In genomic region chr1:223747838-223748335, GRCh38 we compare ENCODE assay signal across 8 cellular contexts. TPM values are rescaled to one million over a fixed set of nuclear protein-coding genes. Genes with fewer than 3 reads are reported as not detected.
A peak's percentile ranks its signal among the peaks of the same experiment; 100 is the strongest.
DNase-seq lines count a peak whose midpoint lies in the region; ATAC-seq and TF ChIP-seq lines count a peak whose summit lies in the region.

No MANE protein-coding gene starts in this region.

- TF ChIP-seq RAD21 in SK-N-SH (IDR thresholded peaks at IDR 0.05; ENCODE audit: low read length) = no peak

- no peak for TF ChIP-seq EP300 in SK-N-SH (IDR thresholded peaks at IDR 0.05; ENCODE audit: borderline replicate concordance in 1 of 2, low read depth in 1 of 2, low read length in 1 of 2)

- CTCF ChIA-PET in SK-N-SH (lab: Yijun Ruan, JAX) = interaction anchor here (1.8 to 11.0 kb wide), 11 partner anchors 9 to 55 kb away, joined by 8 to 110 read pairs (median 29); partner anchors contain the start of gene CAPN2

- intact Hi-C loops in sciatic nerve (cut with DNase I) = loop anchor here (2.0 kb wide), 1 partner anchor 35 kb away; the partner anchor contains the start of gene CAPN2

- TF ChIP-seq CTCF in GM12865 (IDR thresholded peaks at IDR 0.05; ENCODE audit: insufficient read depth, low read depth, low read length, missing control alignments) = no peak
- no peak for TF ChIP-seq CTCF in SK-N-SH (IDR thresholded peaks at IDR 0.05)
- TF ChIP-seq CTCF in fibroblast of the aortic adventitia (IDR thresholded peaks at IDR 0.05; ENCODE audit: insufficient read depth, low read length) = no peak

- H3K27ac ChIP-seq in SK-N-SH (ENCODE audit: low read depth in 2 of 2, low read length in 1 of 2) = peak overlapping the region in 1 of 2 experiments; percentile 55; a peak in 2 of 4 replicates

- peaks cover 8 to 14% of the 10 kb centered on the region in 2 experiments; a peak in 2 of 4 replicates for H3K4me1 ChIP-seq in SK-N-SH (ENCODE audit: control insufficient read depth in 1 of 2, insufficient read depth in 2 of 2, low read depth in 1 of 2, low read length in 1 of 2)

- H3K79me2 ChIP-seq in SK-N-SH (ENCODE audit: insufficient read depth) = peaks cover 32% of the 10 kb centered on the region

- DNase-seq in GM12865 (ENCODE audit: low read depth) (peak; percentile 39), SK-N-SH (no peak), fibroblast of the aortic adventitia (ENCODE audit: low read depth) (peak; percentile 60), sciatic nerve (ENCODE audit: low spot score) (no peak), DMS79 (lab: John Stamatoyannopoulos, UW) (no peak), SW 1271 (lab: John Stamatoyannopoulos, UW) (no peak)

- no peaks in the 10 kb centered on the region for H3K9me2 ChIP-seq in SK-N-SH

- 31% methylated on average over 2 of the region's 4 CpGs for WGBS in SK-N-SH (ENCODE audit: low lambda C conversion rate)

- no peak overlapping the region for H3K9ac ChIP-seq in SK-N-SH

- H4K20me1 ChIP-seq in SK-N-SH (ENCODE audit: insufficient read depth) = peaks cover 3% of the 10 kb centered on the region

- no peaks in the 10 kb centered on the region for H3K27me3 ChIP-seq in SK-N-SH (ENCODE audit: insufficient read depth)

- H3K36me3 ChIP-seq in SK-N-SH (replicated peaks in 1 of 2; ENCODE audit: control insufficient read depth in 1 of 2, insufficient read depth in 2 of 2, low read length in 1 of 2) = peaks cover 60 to 63% of the 10 kb centered on the region in 2 experiments

- H3K9me3 ChIP-seq in SK-N-SH = no peaks in the 10 kb centered on the region

- ATAC-seq in sciatic nerve = peak; percentile 38
- no peak for ATAC-seq in GM19467 (IDR thresholded peaks at IDR 0.05; ENCODE audit: unreplicated experiment)
- no peak for ATAC-seq in GM19452 (IDR thresholded peaks at IDR 0.05; ENCODE audit: unreplicated experiment)

- H3F3A ChIP-seq in SK-N-SH (replicated peaks; ENCODE audit: insufficient read depth) = peaks cover 17% of the 10 kb centered on the region

- no peak overlapping the region for H3K4me3 ChIP-seq in GM12865 (ENCODE audit: low read depth, low read length)
- H3K4me3 ChIP-seq in SK-N-SH (ENCODE audit: low read depth in 2 of 2, low read length in 1 of 2) = no peak overlapping the region
- H3K4me3 ChIP-seq in fibroblast of the aortic adventitia (ENCODE audit: low read depth, low read length) = no peak overlapping the region

- H2AFZ ChIP-seq in SK-N-SH (ENCODE audit: low read depth) = no peak overlapping the region

- POLR2A ChIA-PET in SK-N-SH (lab: Yijun Ruan, JAX) = no interaction called here

- peak overlapping the region; percentile 42; the same call in 1 of the 2 replicates for H3K4me2 ChIP-seq in SK-N-SH

TF ChIP-seq in SK-N-SH, 30 proteins besides CTCF, POLR2A, EP300 and RAD21:
- TF ChIP-seq NFIC (IDR thresholded peaks at IDR 0.05; ENCODE audit: borderline replicate concordance) (peak; percentile 58; the same call in 1 of the 2 replicates), IRF3 (IDR thresholded peaks at IDR 0.05; ENCODE audit: low read depth, low read length) (no peak), TAF1 (IDR thresholded peaks at IDR 0.05; ENCODE audit: borderline replicate concordance, low read depth, low read length) (no peak), FOSL2 (IDR thresholded peaks at IDR 0.05; ENCODE audit: borderline replicate concordance, low read depth) (no peak), TCF12 (IDR thresholded peaks at IDR 0.05) (no peak; the same call in 1 of the 2 replicates), FOXJ3 (CRISPR knock-in tag; IDR thresholded peaks at IDR 0.05) (no peak)

RNA-seq across cellular contexts. Expression of gene CAPN2, which starts 35.5 kb away (rescaled TPM):
- polyA plus RNA-seq in SK-N-SH (2012; rRNA removed) = 208 and 209 TPM in 2 replicates
- polyA plus RNA-seq in SK-N-SH (2012; cell fraction: cytosol; rRNA removed) = 177 and 181 TPM in 2 replicates
- polyA plus RNA-seq in SK-N-SH (2012; cell fraction: nucleus; rRNA removed) = 432 and 454 TPM in 2 replicates
- total RNA-seq in fibroblast of the aortic adventitia (ENCODE audit: low replicate concordance) (456 and 481 TPM in 2 replicates), sciatic nerve (186 TPM)

Comparison
In these comparisons a context has a peak if more than half of its experiments do, and no peak if none do; other contexts are left out.
1. DNase-seq: peak in GM12865 (single experiment) and fibroblast of the aortic adventitia (single experiment); none in SK-N-SH (single experiment), sciatic nerve (single experiment), DMS79 (single experiment) and SW 1271 (0 of 2).